10 cellular contexts compared by ENCODE assay signal in genomic region chr2:181128199-181128598, GRCh38.
DNase-seq lines count a peak whose midpoint lies in the region; ATAC-seq lines count a peak whose summit lies in the region.
"Had no signal": no experiment of that assay in that cellular context is flagged by ENCODE, and none has a peak within 500 bp of the region (broad histone marks: within the 10 kb centered on the region; RNA-seq: fewer than 3 reads in every experiment).

No MANE protein-coding gene starts in this region.

- peak overlapping the region; percentile 11 for H3K4me3 Mint-ChIP-seq in activated T-cell treated with anti-CD3 and anti-CD28 coated beads, Interleukin-2, amount 50 U/mL, for 24 hours
- H3K4me3 Mint-ChIP-seq in immature natural killer cell, result peak overlapping the region in 2 of 5 donors; percentile 11 to 70

- no peaks in the 10 kb centered on the region for H3K27me3 Mint-ChIP-seq in activated T-cell treated with anti-CD3 and anti-CD28 coated beads, Interleukin-2, amount 50 U/mL, for 24 hours
- H3K27me3 Mint-ChIP-seq in immature natural killer cell (ENCODE audit: low read depth in 3 of 3), result peaks cover 3 to 8% (median 8%) of the 10 kb centered on the region in 3 donors

- H3K27ac Mint-ChIP-seq in activated T-cell treated with anti-CD3 and anti-CD28 coated beads, Interleukin-2, amount 50 U/mL, for 24 hours, result peak overlapping the region; percentile 90
- H3K27ac Mint-ChIP-seq in immature natural killer cell, result peak overlapping the region; percentile 68 to 85 (median 73)

- no peak for DNase-seq in activated T-cell treated with anti-CD3 and anti-CD28 coated beads, Interleukin-2, amount 50 U/mL, for 24 hours
- DNase-seq in activated T-cell treated with anti-CD3 and anti-CD28 coated beads for 4 hours (no peak), immature natural killer cell (no peak), NCI-H128 (lab: John Stamatoyannopoulos, UW; ENCODE audit: unreplicated experiment) (no peak), iPS-NIHi11 (ENCODE audit: low spot score) (no peak), DMS79 (lab: John Stamatoyannopoulos, UW) (no peak)
- DNase-seq: activated effector memory CD4-positive, alpha-beta T cell treated with Interleukin-2 at 50 U/mL for 16 hours; SW 1271 had no signal

- H3K36me3 Mint-ChIP-seq in activated T-cell treated with anti-CD3 and anti-CD28 coated beads, Interleukin-2, amount 50 U/mL, for 24 hours (ENCODE audit: low read depth), result peaks cover 17% of the 10 kb centered on the region
- H3K36me3 Mint-ChIP-seq in immature natural killer cell, result peaks cover 22 to 32% (median 30%) of the 10 kb centered on the region in 3 donors

- peaks cover 83% of the 10 kb centered on the region for H3K4me1 Mint-ChIP-seq in activated T-cell treated with anti-CD3 and anti-CD28 coated beads, Interleukin-2, amount 50 U/mL, for 24 hours (ENCODE audit: low read depth)
- peaks cover 67 to 88% of the 10 kb centered on the region in 2 donors for H3K4me1 Mint-ChIP-seq in immature natural killer cell

- ATAC-seq in GM21717 (IDR thresholded peaks at IDR 0.05; ENCODE audit: unreplicated experiment) (peak; percentile 65), HG03342 (IDR thresholded peaks at IDR 0.05; ENCODE audit: unreplicated experiment) (peak; percentile 49)

- H3K9me3 Mint-ChIP-seq in activated T-cell treated with anti-CD3 and anti-CD28 coated beads, Interleukin-2, amount 50 U/mL, for 24 hours, result peaks cover 7% of the 10 kb centered on the region
- peaks cover 0 to 6% (median under 1%) of the 10 kb centered on the region in 6 donors for H3K9me3 Mint-ChIP-seq in immature natural killer cell
